ENCODE assay signal across 24 cellular contexts in genomic region chr16:3762080-3762750, GRCh38. TPM values are rescaled to one million over a fixed set of nuclear protein-coding genes. Genes with fewer than 3 reads are reported as not detected.
DNase-seq lines count a peak whose midpoint lies in the region; ATAC-seq and TF ChIP-seq lines count a peak whose summit lies in the region.
"Had no signal": no experiment of that assay in that cellular context is flagged by ENCODE, and none has a peak within 500 bp of the region (broad histone marks: within the 10 kb centered on the region; RNA-seq: fewer than 3 reads in every experiment).

No MANE protein-coding gene starts in this region.

- peaks cover 45% of the 10 kb centered on the region for H3K79me1 ChIP-seq in mesenchymal stem cell (replicated peaks; ENCODE audit: low read length, poor library complexity, severe bottlenecking)

- peaks cover 41% of the 10 kb centered on the region for H3K79me2 ChIP-seq in osteoblast (ENCODE audit: insufficient read depth, low read length)

- no peak overlapping the region for H2AK5ac ChIP-seq in mesenchymal stem cell (ENCODE audit: low read length, severe bottlenecking)

- H2BK120ac ChIP-seq in mesenchymal stem cell (ENCODE audit: low read depth, low read length), result no peak overlapping the region

- H3K36me3 ChIP-seq in right atrium auricular region, result peaks cover 43% of the 10 kb centered on the region
- H3K36me3 ChIP-seq in mesenchymal stem cell (ENCODE audit: control insufficient read depth in 1 of 2, insufficient read depth in 2 of 2, low read depth in 1 of 2, low read length in 2 of 2), result peaks cover 63 to 80% of the 10 kb centered on the region in 2 experiments
- peaks cover 55% of the 10 kb centered on the region for H3K36me3 ChIP-seq in osteoblast (ENCODE audit: insufficient read depth, low read length)
- peaks cover 0 to 100% (median 91%) of the 10 kb centered on the region in 6 donors for H3K36me3 ChIP-seq in spleen

- H4K8ac ChIP-seq in mesenchymal stem cell (ENCODE audit: low read length), result peak overlapping the region; percentile 23

- WGBS in mesenchymal stem cell, result 95% methylated on average over 22 of the region's 25 CpGs
- 93 to 95% (median 95%) methylated on average over 25 of the region's 25 CpGs for WGBS in spleen, 5 donors

- TF ChIP-seq CTCF in right atrium auricular region (IDR thresholded peaks at IDR 0.05) (no peak), osteoblast (IDR thresholded peaks at IDR 0.05; ENCODE audit: extremely low read depth, low read depth, low read length) (no peak), spleen (IDR thresholded peaks at IDR 0.05 in 8 of 11, conservative IDR thresholded peaks at IDR 0.05 in 3 of 11) (no peak), omental fat pad (IDR thresholded peaks at IDR 0.05) (no peak)

- no peak overlapping the region for H3K4ac ChIP-seq in mesenchymal stem cell (ENCODE audit: low read depth in 1 of 2, low read length in 2 of 2)

- H2BK15ac ChIP-seq in mesenchymal stem cell (ENCODE audit: low read depth, poor library complexity, severe bottlenecking), result no peak overlapping the region

- no peaks in the 10 kb centered on the region for H3K9me3 ChIP-seq in right atrium auricular region
- no peaks in the 10 kb centered on the region for H3K9me3 ChIP-seq in mesenchymal stem cell (ENCODE audit: control insufficient read depth, low read length)
- H3K9me3 ChIP-seq in osteoblast (ENCODE audit: low read depth, low read length), result no peaks in the 10 kb centered on the region
- no peaks in the 10 kb centered on the region for H3K9me3 ChIP-seq in spleen
- H3K9me3 ChIP-seq: A549, MG63, SJCRH30 had no signal

- no peak overlapping the region for H2AFZ ChIP-seq in mesenchymal stem cell (ENCODE audit: low read depth, low read length)
- no peak overlapping the region for H2AFZ ChIP-seq in osteoblast (ENCODE audit: low read length)

- no peak overlapping the region for H2BK5ac ChIP-seq in mesenchymal stem cell (ENCODE audit: low read depth, low read length, poor library complexity, severe bottlenecking)

- H3K27ac ChIP-seq in right atrium auricular region (no peak overlapping the region), mesenchymal stem cell (ENCODE audit: low read length, poor library complexity, severe bottlenecking) (no peak overlapping the region), osteoblast (ENCODE audit: low read depth, low read length) (no peak overlapping the region), spleen (no peak overlapping the region)
- H3K27ac ChIP-seq: A549, SJCRH30 had no signal

- H3K4me3 ChIP-seq in right atrium auricular region, result no peak overlapping the region
- H3K4me3 ChIP-seq in mesenchymal stem cell (ENCODE audit: insufficient read depth in 1 of 2, low read depth in 1 of 2, low read length in 2 of 2), result no peak overlapping the region
- H3K4me3 ChIP-seq in osteoblast (ENCODE audit: insufficient read depth, low read length), result no peak overlapping the region
- H3K4me3 ChIP-seq in spleen, result no peak overlapping the region
- H3K4me3 ChIP-seq: A549, MG63, SJCRH30 had no signal

- TF ChIP-seq POLR2A in spleen (IDR thresholded peaks at IDR 0.05), result no peak

- H3K27me3 ChIP-seq in right atrium auricular region (no peaks in the 10 kb centered on the region), mesenchymal stem cell (ENCODE audit: control insufficient read depth in 1 of 2, insufficient read depth in 1 of 2, low read length in 2 of 2) (no peaks in the 10 kb centered on the region), osteoblast (ENCODE audit: insufficient read depth, low read length) (no peaks in the 10 kb centered on the region), spleen (replicated peaks in 1 of 7) (no peaks in the 10 kb centered on the region)
- H3K27me3 ChIP-seq: MG63, SJCRH30 had no signal

- H4K91ac ChIP-seq in mesenchymal stem cell (ENCODE audit: low read length), result no peak overlapping the region

- DNase-seq in right atrium auricular region (ENCODE audit: low spot score) (peak; percentile 30), Right ventricle myocardium superior (no peak), mesenchymal stem cell (no peak), osteoblast (ENCODE audit: insufficient read length, low spot score, missing footprints) (peak; percentile 62), spleen (no peak), omental fat pad (ENCODE audit: low spot score) (no peak)
- no peak for DNase-seq in activated CD4-positive, CD25-positive, alpha-beta regulatory T cell treated with anti-CD3 and anti-CD28 coated beads, Interleukin-2, amount 50 U/mL, for 72 hours
- DNase-seq: AML-193; CD4-positive, alpha-beta memory T cell; COR-L47; DMS53; IMR-90; KG1; MG63; NCI-H1105 treated with DMSO at 0.1 percent for 48 hours; NCI-H146; NCI-H1930; NCI-H2107; NCI-H524; NCI-H82; NK-92 treated with Interleukin-12 subunit alpha and Interleukin-12 subunit beta, amount 100 ng/mL, for 24 hours; PC-3; SJCRH30 had no signal

- intact Hi-C loops in Right ventricle myocardium superior (cut with DNase I) (no loop called here), spleen (cut with DNase I; ENCODE audit: low total_unique reads) (no loop called here)

- no peak overlapping the region for H3K18ac ChIP-seq in mesenchymal stem cell (ENCODE audit: low read depth in 1 of 2, low read length in 2 of 2)

- no peak overlapping the region for H3K14ac ChIP-seq in mesenchymal stem cell (ENCODE audit: low read length in 2 of 2)

- H3K4me1 ChIP-seq in right atrium auricular region (peaks cover 0 to 6% of the 10 kb centered on the region in 2 donors), mesenchymal stem cell (ENCODE audit: control insufficient read depth, insufficient read depth, low read depth, low read length) (no peaks in the 10 kb centered on the region), osteoblast (ENCODE audit: insufficient read depth, low read length) (no peaks in the 10 kb centered on the region), spleen (peaks cover 0 to 12% (median under 1%) of the 10 kb centered on the region in 6 donors)
- H3K4me1 ChIP-seq: A549, SJCRH30 had no signal

- no peak overlapping the region for H2BK12ac ChIP-seq in mesenchymal stem cell (ENCODE audit: low read length in 2 of 2)

- H4K20me1 ChIP-seq in osteoblast (ENCODE audit: insufficient read depth, low read length), result peaks cover 12% of the 10 kb centered on the region

- ATAC-seq in Right ventricle myocardium superior (ENCODE audit: poor library complexity) (no peak), omental fat pad (ENCODE audit: low FRiP score) (no peak)
- ATAC-seq: A549, PC-3 had no signal

- no peak overlapping the region for H3K23ac ChIP-seq in mesenchymal stem cell (ENCODE audit: low read length in 2 of 2)

- H3K9ac ChIP-seq in mesenchymal stem cell (ENCODE audit: low read length), result no peak overlapping the region

- no peak overlapping the region for H3K4me2 ChIP-seq in mesenchymal stem cell (ENCODE audit: low read length, poor library complexity, severe bottlenecking)
- H3K4me2 ChIP-seq in osteoblast (ENCODE audit: insufficient read depth, low read length), result no peak overlapping the region
- H3K4me2 ChIP-seq: A549 had no signal

RNA-seq across cellular contexts. Expression of gene TRAP1, which starts 44.9 kb away (rescaled TPM):
- 10 to 100 TPM; 67.7 to 86.0 TPM for total RNA-seq in right atrium auricular region
- total RNA-seq in Right ventricle myocardium superior, result 146 TPM
- 45.0 TPM for polyA plus RNA-seq in mesenchymal stem cell (2013, experiment 1 of 2)
- polyA plus RNA-seq in mesenchymal stem cell (2013, experiment 2 of 2), result 44.5 TPM
- total RNA-seq in osteoblast, result 46.9 and 56.5 TPM in 2 replicates
- total RNA-seq in spleen, result 10 to 100 TPM; 33.7 to 77.5 (median 53.7) TPM
- 10 to 100 TPM; 43.4 to 97.1 (median 49.8) TPM for polyA plus RNA-seq in spleen
- 10 to 100 TPM; 53.4 to 79.9 (median 70.5) TPM for total RNA-seq in omental fat pad

Comparison
In these comparisons a context has a peak if more than half of its experiments do, and no peak if none do; other contexts are left out.
1. DNase-seq: peak in right atrium auricular region (single experiment) and osteoblast (single experiment); none in Right ventricle myocardium superior (single experiment), mesenchymal stem cell (single experiment), spleen (single experiment), omental fat pad (single experiment) and activated CD4-positive, CD25-positive, alpha-beta regulatory T cell treated with anti-CD3 and anti-CD28 coated beads, Interleukin-2, amount 50 U/mL, for 72 hours (single experiment).